In the genomic region with DNA sequence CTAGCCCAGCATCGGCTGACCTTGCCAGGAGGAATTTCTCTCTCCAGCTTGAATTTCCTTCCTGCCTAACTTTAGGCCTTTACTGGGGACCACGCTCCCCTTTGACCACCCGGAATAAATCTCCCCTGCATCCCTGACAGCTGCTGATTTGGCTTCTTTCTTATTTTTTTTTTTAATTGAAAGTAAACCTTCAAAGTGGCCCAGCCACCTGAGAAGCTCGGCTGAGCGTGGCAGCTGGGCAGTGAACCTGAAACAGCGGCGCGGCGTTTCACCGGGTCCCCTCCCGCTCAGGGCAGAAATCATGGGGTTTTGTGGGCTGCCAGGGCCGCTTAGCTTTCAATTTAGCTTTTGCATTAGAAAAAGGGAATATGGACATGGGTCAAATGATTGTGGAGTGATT, we compare ENCODE assay signal across 11 cellular contexts. TPM values are rescaled to one million over a fixed set of nuclear protein-coding genes. Genes with fewer than 3 reads are reported as not detected.
DNase-seq lines count a peak whose midpoint lies in the region; ATAC-seq lines count a peak whose summit lies in the region.
"Had no signal": no experiment of that assay in that cellular context is flagged by ENCODE, and none has a peak within 500 bp of the region (broad histone marks: within the 10 kb centered on the region; RNA-seq: fewer than 3 reads in every experiment).

No MANE protein-coding gene starts in this region.

- H3K27ac Mint-ChIP-seq in stimulated activated memory B cell treated with anti-CD40 and anti-IgM and Interleukin-4, amounts not matched to agents 10 μg/mL and 1 μg/mL and 100 μg/mL, for 72 hours = peak overlapping the region; percentile 79
- no peak overlapping the region for H3K27ac Mint-ChIP-seq in activated T-cell treated with anti-CD3 and anti-CD28 coated beads, Interleukin-2, amount 50 U/mL, for 72 hours

- ATAC-seq in HG02610 (IDR thresholded peaks at IDR 0.05; ENCODE audit: unreplicated experiment) = peak; percentile 71
- peak; percentile 78 for ATAC-seq in stimulated activated memory B cell treated with anti-CD40 and anti-IgM and Interleukin-4, amounts not matched to agents 10 μg/mL and 1 μg/mL and 100 μg/mL, for 72 hours
- ATAC-seq in activated T-cell treated with anti-CD3 and anti-CD28 coated beads, Interleukin-2, amount 50 U/mL, for 72 hours (replicated peaks in 1 of 2) = no peak
- ATAC-seq: A549 had no signal

- peak; percentile 24 for DNase-seq in NCI-H2107 treated with DMSO at 0.1 percent for 48 hours (lab: John Stamatoyannopoulos, UW; ENCODE audit: unreplicated experiment)
- no peak for DNase-seq in NCI-H2107 (lab: John Stamatoyannopoulos, UW)
- DNase-seq in NCI-H526 treated with DMSO at 0.1 percent for 48 hours (lab: John Stamatoyannopoulos, UW) = peak; percentile 10
- DNase-seq in central memory CD4-positive, alpha-beta T cell = no peak
- no peak for DNase-seq in GM19240 (ENCODE audit: insufficient read length, low spot score)
- DNase-seq in activated T-cell treated with anti-CD3 and anti-CD28 coated beads, Interleukin-2, amount 50 U/mL, for 72 hours = no peak
- DNase-seq: activated CD4-positive, alpha-beta T cell treated with anti-CD3 and anti-CD28 coated beads, Interleukin-2, amount 50 U/mL, for 1 hour; anterior cingulate cortex had no signal

- peaks cover 25% of the 10 kb centered on the region for H3K27me3 Mint-ChIP-seq in stimulated activated memory B cell treated with anti-CD40 and anti-IgM and Interleukin-4, amounts not matched to agents 10 μg/mL and 1 μg/mL and 100 μg/mL, for 72 hours
- H3K27me3 Mint-ChIP-seq in activated T-cell treated with anti-CD3 and anti-CD28 coated beads, Interleukin-2, amount 50 U/mL, for 72 hours (ENCODE audit: low read depth) = peaks cover 38% of the 10 kb centered on the region

- no peaks in the 10 kb centered on the region for H3K36me3 Mint-ChIP-seq in stimulated activated memory B cell treated with anti-CD40 and anti-IgM and Interleukin-4, amounts not matched to agents 10 μg/mL and 1 μg/mL and 100 μg/mL, for 72 hours
- no peaks in the 10 kb centered on the region for H3K36me3 Mint-ChIP-seq in activated T-cell treated with anti-CD3 and anti-CD28 coated beads, Interleukin-2, amount 50 U/mL, for 72 hours (ENCODE audit: insufficient read depth in 2 of 2)

- peak overlapping the region; percentile 69 for H3K4me3 Mint-ChIP-seq in stimulated activated memory B cell treated with anti-CD40 and anti-IgM and Interleukin-4, amounts not matched to agents 10 μg/mL and 1 μg/mL and 100 μg/mL, for 72 hours
- H3K4me3 Mint-ChIP-seq in activated T-cell treated with anti-CD3 and anti-CD28 coated beads, Interleukin-2, amount 50 U/mL, for 72 hours = no peak overlapping the region

- no peaks in the 10 kb centered on the region for H3K9me3 Mint-ChIP-seq in stimulated activated memory B cell treated with anti-CD40 and anti-IgM and Interleukin-4, amounts not matched to agents 10 μg/mL and 1 μg/mL and 100 μg/mL, for 72 hours
- H3K9me3 Mint-ChIP-seq in activated T-cell treated with anti-CD3 and anti-CD28 coated beads, Interleukin-2, amount 50 U/mL, for 72 hours = no peaks in the 10 kb centered on the region

- peaks cover 32% of the 10 kb centered on the region for H3K4me1 Mint-ChIP-seq in stimulated activated memory B cell treated with anti-CD40 and anti-IgM and Interleukin-4, amounts not matched to agents 10 μg/mL and 1 μg/mL and 100 μg/mL, for 72 hours
- peaks cover 21% of the 10 kb centered on the region for H3K4me1 Mint-ChIP-seq in activated T-cell treated with anti-CD3 and anti-CD28 coated beads, Interleukin-2, amount 50 U/mL, for 72 hours (ENCODE audit: low read depth)

RNA-seq across cellular contexts. Expression of a gene that starts 32.0 kb away (rescaled TPM):
- under 1 TPM; 0.10 to 0.16 TPM for total RNA-seq in activated T-cell treated with anti-CD3 and anti-CD28 coated beads, Interleukin-2, amount 50 U/mL, for 72 hours

Comparison
In these comparisons a context has a peak if more than half of its experiments do, and no peak if none do; other contexts are left out.
1. DNase-seq: peak in NCI-H2107 treated with DMSO at 0.1 percent for 48 hours (single experiment) and NCI-H526 treated with DMSO at 0.1 percent for 48 hours (single experiment); none in NCI-H2107 (single experiment), central memory CD4-positive, alpha-beta T cell (single experiment), GM19240 (single experiment) and activated T-cell treated with anti-CD3 and anti-CD28 coated beads, Interleukin-2, amount 50 U/mL, for 72 hours (0 of 2).
2. ATAC-seq: peak in HG02610 (single experiment) and stimulated activated memory B cell treated with anti-CD40 and anti-IgM and Interleukin-4, amounts not matched to agents 10 μg/mL and 1 μg/mL and 100 μg/mL, for 72 hours (single experiment); none in activated T-cell treated with anti-CD3 and anti-CD28 coated beads, Interleukin-2, amount 50 U/mL, for 72 hours (0 of 2).